12 cellular contexts compared by ENCODE assay signal in the genomic region with DNA sequence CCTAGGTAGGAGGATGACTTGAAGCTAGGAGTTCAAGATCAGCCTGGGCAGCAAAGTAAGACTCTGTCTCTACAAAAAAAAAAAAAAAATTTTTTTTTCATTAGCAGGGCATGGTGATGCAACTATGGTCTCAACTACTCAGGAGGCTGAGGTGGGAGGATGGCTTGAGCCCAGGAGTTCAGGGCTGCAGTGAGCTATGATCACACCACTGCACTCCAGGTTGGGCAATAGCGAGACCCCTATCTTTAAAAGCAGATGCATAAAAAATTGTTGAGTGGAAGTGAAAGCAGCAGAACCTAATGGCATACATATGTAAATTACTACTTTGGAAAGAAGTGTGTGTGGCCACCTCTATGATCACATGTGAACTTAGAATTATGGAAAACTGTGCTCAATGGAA. TPM values are rescaled to one million over a fixed set of nuclear protein-coding genes. Genes with fewer than 3 reads are reported as not detected.
DNase-seq lines count a peak whose midpoint lies in the region; ATAC-seq and TF ChIP-seq lines count a peak whose summit lies in the region.
"Had no signal": no experiment of that assay in that cellular context is flagged by ENCODE, and none has a peak within 500 bp of the region (broad histone marks: within the 10 kb centered on the region; RNA-seq: fewer than 3 reads in every experiment).

No MANE protein-coding gene starts in this region.

- no peaks in the 10 kb centered on the region for H3K36me3 ChIP-seq in sigmoid colon

- no peak overlapping the region for H4K8ac ChIP-seq in H9 (replicated peaks; ENCODE audit: insufficient read length, low read depth, low read length)

- no peak overlapping the region for H2AK5ac ChIP-seq in H9 (ENCODE audit: insufficient read length, low read length)

- TF ChIP-seq EP300 in sigmoid colon (IDR thresholded peaks at IDR 0.05), result no peak

- H3K27me3 Mint-ChIP-seq in HFFc6 (ENCODE audit: insufficient read depth) (no peaks in the 10 kb centered on the region), T-helper 17 cell (no peaks in the 10 kb centered on the region), H9 (ENCODE audit: low read depth) (no peaks in the 10 kb centered on the region)

- H3K4me3 Mint-ChIP-seq in HFFc6 (no peak overlapping the region; the same call in 1 of the 2 replicates), T-helper 17 cell (peak overlapping the region; percentile 5), H9 (no peak overlapping the region)
- H3K4me3 Mint-ChIP-seq: natural killer cell had no signal

- no peak overlapping the region for H4K91ac ChIP-seq in H9 (ENCODE audit: insufficient read length, low read depth, low read length)

- no peaks in the 10 kb centered on the region for H3K79me2 ChIP-seq in H9 (ENCODE audit: insufficient read depth, low read length)

- H3K27ac Mint-ChIP-seq in HFFc6 (peak overlapping the region; percentile 82), T-helper 17 cell (no peak overlapping the region), H9 (no peak overlapping the region)
- H3K27ac Mint-ChIP-seq: natural killer cell had no signal

- DNase-seq in HFFc6 (no peak), T-helper 17 cell (no peak), fibroblast of pulmonary artery (ENCODE audit: low read depth) (peak; percentile 18), sigmoid colon (no peak), H9 (no peak), DMS153 (lab: John Stamatoyannopoulos, UW) (no peak)
- DNase-seq in activated CD4-positive, alpha-beta T cell treated with anti-CD3 and anti-CD28 coated beads, Interleukin-2, amount 50 U/mL, for 48 hours, result no peak
- DNase-seq: activated CD4-positive, alpha-beta T cell treated with anti-CD3 and anti-CD28 coated beads, Interleukin-2, amount 50 U/mL, for 1 hour; activated effector memory CD4-positive, alpha-beta T cell treated with anti-CD3 and anti-CD28 coated beads, Interleukin-2, amount 50 U/mL, for 16 hours; natural killer cell; NCI-H2029 had no signal

- H3K4ac ChIP-seq in H9 (ENCODE audit: low read depth, low read length), result no peak overlapping the region

- H3K4me1 ChIP-seq in sigmoid colon (peaks cover 0 to 54% (median 52%) of the 10 kb centered on the region in 4 donors), H9 (ENCODE audit: insufficient read depth, low read length) (no peaks in the 10 kb centered on the region)

- H3K27me3 ChIP-seq in sigmoid colon (no peaks in the 10 kb centered on the region), H9 (ENCODE audit: insufficient read depth, low read length) (no peaks in the 10 kb centered on the region)

- H2AFZ ChIP-seq in H9 (ENCODE audit: low read length), result no peak overlapping the region

- no peaks in the 10 kb centered on the region for H3K36me3 Mint-ChIP-seq in HFFc6 (ENCODE audit: low read depth)
- H3K36me3 Mint-ChIP-seq in T-helper 17 cell (ENCODE audit: low read depth), result peaks cover 5% of the 10 kb centered on the region
- H3K36me3 Mint-ChIP-seq in H9 (ENCODE audit: insufficient read depth in 1 of 3, low read depth in 3 of 3), result no peaks in the 10 kb centered on the region
- H3K36me3 Mint-ChIP-seq: natural killer cell had no signal

- H3K4me2 ChIP-seq in H9 (ENCODE audit: insufficient read depth, insufficient read length, low read length), result no peak overlapping the region

- H3K4me3 ChIP-seq in fibroblast of pulmonary artery (replicated peaks; ENCODE audit: low read depth, low read length), result no peak overlapping the region
- no peak overlapping the region for H3K4me3 ChIP-seq in sigmoid colon

- ATAC-seq in T-helper 17 cell (no peak), GM19455 (IDR thresholded peaks at IDR 0.05; ENCODE audit: unreplicated experiment) (no peak)
- ATAC-seq: natural killer cell had no signal

- no peak overlapping the region for H2BK20ac ChIP-seq in H9 (ENCODE audit: low read depth, low read length, poor library complexity, severe bottlenecking)

- no peak for TF ChIP-seq POLR2A in sigmoid colon (IDR thresholded peaks at IDR 0.05)

- H2BK15ac ChIP-seq in H9 (ENCODE audit: low read depth, low read length), result no peak overlapping the region

- no peak overlapping the region for H2BK5ac ChIP-seq in H9 (ENCODE audit: insufficient read length, low read length)

- WGBS in sigmoid colon, 2 donors, result 84 to 92% methylated on average over 1 of the region's 1 CpG
- WGBS in H9 (ENCODE audit: extremely low coverage, insufficient read length, low lambda C conversion rate), result no CpG with 5 or more reads among the region's 1 CpG

- no peak overlapping the region for H3K23ac ChIP-seq in H9 (ENCODE audit: insufficient read length, low read depth, low read length)

- no peak overlapping the region for H3K9ac ChIP-seq in H9 (ENCODE audit: extremely low read depth, insufficient read length, low read length)

- intact Hi-C loops in sigmoid colon (cut with DNase I), result no loop called here

- H3K23me2 ChIP-seq in H9 (ENCODE audit: insufficient read length, low read depth, low read length, poor library complexity, severe bottlenecking), result no peaks in the 10 kb centered on the region

- H3K9me3 ChIP-seq in T-helper 17 cell (ENCODE audit: control insufficient read depth, low read length, poor library complexity, severe bottlenecking), result no peaks in the 10 kb centered on the region
- H3K9me3 ChIP-seq in sigmoid colon, result no peaks in the 10 kb centered on the region
- no peaks in the 10 kb centered on the region for H3K9me3 ChIP-seq in H9 (ENCODE audit: control insufficient read depth, low read depth, low read length)

- no peak overlapping the region for H3K18ac ChIP-seq in H9 (ENCODE audit: insufficient read length, low read depth, low read length)

- H3K4me1 Mint-ChIP-seq in HFFc6 (ENCODE audit: low read depth), result peaks cover 62% of the 10 kb centered on the region
- peaks cover 12% of the 10 kb centered on the region for H3K4me1 Mint-ChIP-seq in T-helper 17 cell
- H3K4me1 Mint-ChIP-seq in H9, result peaks cover 3 to 6% of the 10 kb centered on the region in 2 experiments; a peak in 3 of 4 replicates

- no peaks in the 10 kb centered on the region for H3K9me3 Mint-ChIP-seq in HFFc6
- no peaks in the 10 kb centered on the region for H3K9me3 Mint-ChIP-seq in H9
- H3K9me3 Mint-ChIP-seq: natural killer cell had no signal

- no peak overlapping the region for H3K56ac ChIP-seq in H9 (ENCODE audit: insufficient read length, low read depth, low read length)

- no peaks in the 10 kb centered on the region for H3K79me1 ChIP-seq in H9 (ENCODE audit: insufficient read depth, low read depth, low read length, poor library complexity, severe bottlenecking)

- H2BK12ac ChIP-seq in H9 (ENCODE audit: insufficient read length, low read depth, low read length), result no peak overlapping the region

- H4K5ac ChIP-seq in H9 (ENCODE audit: insufficient read length, low read depth, low read length), result no peak overlapping the region

- peak overlapping the region; percentile 76 to 85 (median 80) for H3K27ac ChIP-seq in sigmoid colon
- no peak overlapping the region for H3K27ac ChIP-seq in H9 (ENCODE audit: insufficient read length, low read depth, low read length)

- no peak overlapping the region for H2BK120ac ChIP-seq in H9 (ENCODE audit: low read depth, low read length, poor library complexity, severe bottlenecking)

- no peaks in the 10 kb centered on the region for H4K20me1 ChIP-seq in H9 (ENCODE audit: control insufficient read depth, insufficient read depth, insufficient read length)

- H3T11ph ChIP-seq in H9 (ENCODE audit: low read length), result no peak overlapping the region

- TF ChIP-seq CTCF in HFFc6 (IDR thresholded peaks at IDR 0.05) (no peak), fibroblast of pulmonary artery (IDR thresholded peaks at IDR 0.05; ENCODE audit: low read length, missing control alignments) (no peak), sigmoid colon (IDR thresholded peaks at IDR 0.05) (no peak), H9 (conservative IDR thresholded peaks at IDR 0.05) (no peak)

- H3K14ac ChIP-seq in H9 (ENCODE audit: insufficient read depth, low read length), result no peak overlapping the region

RNA-seq across cellular contexts. Expression of a gene that starts 56.8 kb away (rescaled TPM):
- 10 to 100 TPM; 64.7 to 84.7 (median 78.7) TPM for total RNA-seq in HFFc6 (2021; fragmentation: NEBNext Ultra II Directional; extraction: Animal tissue kit (Norgen Biotek cat#: 25700))
- total RNA-seq in T-helper 17 cell, result 10 to 100 TPM; 17.8 to 18.5 TPM
- 10 to 100 TPM; 23.2 to 39.2 (median 34.9) TPM for total RNA-seq in sigmoid colon
- 10 to 100 TPM in 2 of 3 donors, 1 to 10 TPM in 1; 7.8 to 60.8 (median 17.3) TPM for polyA plus RNA-seq in sigmoid colon
- 10.6 and 14.4 TPM in 2 replicates for total RNA-seq in H9 (2021)
